8 cellular contexts compared by ENCODE assay signal in the genomic region with DNA sequence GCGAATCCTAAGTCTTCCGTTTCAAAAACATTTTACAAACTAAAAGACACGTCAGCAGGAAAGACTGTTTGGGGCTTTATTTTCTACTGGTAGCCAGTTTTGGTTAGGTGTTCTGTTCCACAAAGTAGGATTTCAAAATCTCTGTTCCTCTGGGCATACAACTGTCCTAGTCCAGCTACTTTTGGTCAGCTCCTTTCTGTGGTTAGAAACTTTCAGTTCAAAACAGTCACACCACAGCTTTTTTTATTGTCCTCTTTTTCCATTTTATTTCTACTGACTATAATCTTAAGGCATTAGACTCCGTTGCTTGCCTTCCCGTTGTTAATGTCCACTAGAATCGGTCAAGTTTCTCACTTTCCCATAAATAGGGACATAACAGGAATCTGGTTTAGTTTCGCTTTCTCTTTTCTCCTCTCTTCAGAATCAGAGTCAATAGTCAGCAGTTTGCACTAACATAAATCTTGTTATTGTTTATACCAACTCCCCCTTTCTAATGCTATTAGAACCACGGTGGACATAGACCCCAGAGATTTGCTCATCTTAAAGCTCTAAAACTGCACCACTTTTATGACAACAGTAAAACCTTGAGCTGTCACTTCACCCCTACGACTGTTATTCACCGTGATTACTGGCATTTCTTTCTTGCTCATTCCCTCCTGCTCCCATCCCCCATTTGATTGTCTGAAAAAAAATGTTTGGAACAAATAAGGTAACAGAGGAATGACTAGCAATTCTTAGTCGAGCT. TPM values are rescaled to one million over a fixed set of nuclear protein-coding genes. Genes with fewer than 3 reads are reported as not detected.
DNase-seq lines count a peak whose midpoint lies in the region; ATAC-seq and TF ChIP-seq lines count a peak whose summit lies in the region.
"Had no signal": no experiment of that assay in that cellular context is flagged by ENCODE, and none has a peak within 500 bp of the region (broad histone marks: within the 10 kb centered on the region; RNA-seq: fewer than 3 reads in every experiment).

No MANE protein-coding gene starts in this region.

- TF ChIP-seq RAD21 in SK-N-SH (IDR thresholded peaks at IDR 0.05; ENCODE audit: low read length), result no peak

- H3K4me1 ChIP-seq in HAP-1, result peaks cover 4% of the 10 kb centered on the region
- H3K4me1 ChIP-seq in SK-N-SH (ENCODE audit: control insufficient read depth in 1 of 2, insufficient read depth in 2 of 2, low read depth in 1 of 2, low read length in 1 of 2), result no peaks in the 10 kb centered on the region
- peaks cover 0 to 6% (median 3%) of the 10 kb centered on the region in 4 donors for H3K4me1 ChIP-seq in sigmoid colon

- no peaks in the 10 kb centered on the region for H4K20me1 ChIP-seq in SK-N-SH (ENCODE audit: insufficient read depth)

- H3K27me3 ChIP-seq in HAP-1 (ENCODE audit: low read depth) (no peaks in the 10 kb centered on the region; the same call in 1 of the 2 replicates), SK-N-SH (ENCODE audit: insufficient read depth) (no peaks in the 10 kb centered on the region), sigmoid colon (no peaks in the 10 kb centered on the region)

- WGBS in SK-N-SH (ENCODE audit: low lambda C conversion rate), result 76% methylated on average over 11 of the region's 11 CpGs
- 24 to 27% methylated on average over 11 of the region's 11 CpGs for WGBS in sigmoid colon, 2 donors

- ATAC-seq in HG02938 (IDR thresholded peaks at IDR 0.05; ENCODE audit: unreplicated experiment), result no peak

- H3K36me3 ChIP-seq in HAP-1 (replicated peaks) (no peaks in the 10 kb centered on the region), SK-N-SH (replicated peaks in 1 of 2; ENCODE audit: control insufficient read depth in 1 of 2, insufficient read depth in 2 of 2, low read length in 1 of 2) (no peaks in the 10 kb centered on the region), sigmoid colon (no peaks in the 10 kb centered on the region)

- peak overlapping the region; percentile 34; the same call in 1 of the 2 replicates for H3K9ac ChIP-seq in SK-N-SH

- H3K4me3 ChIP-seq in HAP-1, result peak overlapping the region; percentile 23
- peak overlapping the region; percentile 21 to 32; a peak in 3 of 4 replicates for H3K4me3 ChIP-seq in SK-N-SH (ENCODE audit: low read depth in 2 of 2, low read length in 1 of 2)
- peak overlapping the region; percentile 29 to 55 (median 54) for H3K4me3 ChIP-seq in sigmoid colon

- H3K9me3 ChIP-seq in HAP-1 (no peaks in the 10 kb centered on the region), SK-N-SH (no peaks in the 10 kb centered on the region), sigmoid colon (no peaks in the 10 kb centered on the region)

- no peak for TF ChIP-seq POLR2A in sigmoid colon (IDR thresholded peaks at IDR 0.05)

- no peaks in the 10 kb centered on the region for H3K9me2 ChIP-seq in SK-N-SH

- no peaks in the 10 kb centered on the region for H3F3A ChIP-seq in SK-N-SH (replicated peaks; ENCODE audit: insufficient read depth)

- no peak for DNase-seq in HAP-1 (ENCODE audit: low spot score in 2 of 2)
- DNase-seq in SK-N-SH, result no peak
- DNase-seq in glomerular endothelial cell (ENCODE audit: extremely low read depth, low read depth, low spot score), result peak; percentile 25
- no peak for DNase-seq in sigmoid colon
- no peak for DNase-seq in activated naive CD4-positive, alpha-beta T cell treated with anti-CD3 and anti-CD28 coated beads, Interleukin-2, amount 50 U/mL, for 16 hours
- no peak for DNase-seq in stimulated activated CD4-positive, alpha-beta T cell treated with anti-CD3 and anti-CD28 coated beads, Interleukin-4, amount 100 ng/mL, for 4 hours

- TF ChIP-seq EP300 in SK-N-SH (IDR thresholded peaks at IDR 0.05; ENCODE audit: borderline replicate concordance in 1 of 2, low read depth in 1 of 2, low read length in 1 of 2), result no peak
- TF ChIP-seq EP300 in sigmoid colon (IDR thresholded peaks at IDR 0.05), result no peak

- CTCF ChIA-PET in SK-N-SH (lab: Yijun Ruan, JAX), result interaction anchor here (0.8 to 1.0 kb wide), 2 partner anchors 10 to 17 kb away, joined by 3 read pairs; no protein-coding TSS in a partner anchor

- intact Hi-C loops in sigmoid colon (cut with DNase I), result loop anchor here (2.0 to 5.0 kb wide), 3 partner anchors 42 to 320 kb away; a partner anchor contains a TSS

- H2AFZ ChIP-seq in SK-N-SH (ENCODE audit: low read depth), result peak overlapping the region; percentile 96

- TF ChIP-seq CTCF in SK-N-SH (IDR thresholded peaks at IDR 0.05) (no peak), sigmoid colon (IDR thresholded peaks at IDR 0.05) (no peak)

- H3K27ac ChIP-seq in SK-N-SH (ENCODE audit: low read depth in 2 of 2, low read length in 1 of 2) (no peak overlapping the region), sigmoid colon (peak overlapping the region; percentile 68 to 85 (median 82))

- POLR2A ChIA-PET in SK-N-SH (lab: Yijun Ruan, JAX), result no interaction called here

- in situ Hi-C loops in HAP-1 (cut with MboI; ENCODE audit: low sequenced_read_pairs), result no loop called here

- peak overlapping the region; percentile 68 for H3K4me2 ChIP-seq in SK-N-SH

- H3K79me2 ChIP-seq in SK-N-SH (ENCODE audit: insufficient read depth), result no peaks in the 10 kb centered on the region

TF ChIP-seq in SK-N-SH, 30 proteins besides CTCF, POLR2A, EP300 and RAD21:
- TF ChIP-seq ELF1 (IDR thresholded peaks at IDR 0.05), result no peak
- TF ChIP-seq, protein P1, sequence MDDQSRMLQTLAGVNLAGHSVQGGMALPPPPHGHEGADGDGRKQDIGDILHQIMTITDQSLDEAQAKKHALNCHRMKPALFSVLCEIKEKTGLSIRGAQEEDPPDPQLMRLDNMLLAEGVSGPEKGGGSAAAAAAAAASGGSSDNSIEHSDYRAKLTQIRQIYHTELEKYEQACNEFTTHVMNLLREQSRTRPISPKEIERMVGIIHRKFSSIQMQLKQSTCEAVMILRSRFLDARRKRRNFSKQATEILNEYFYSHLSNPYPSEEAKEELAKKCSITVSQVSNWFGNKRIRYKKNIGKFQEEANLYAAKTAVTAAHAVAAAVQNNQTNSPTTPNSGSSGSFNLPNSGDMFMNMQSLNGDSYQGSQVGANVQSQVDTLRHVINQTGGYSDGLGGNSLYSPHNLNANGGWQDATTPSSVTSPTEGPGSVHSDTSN (IDR thresholded peaks at IDR 0.05), result no peak
- no peak for TF ChIP-seq RFX5 (IDR thresholded peaks at IDR 0.05; ENCODE audit: low read length)

RNA-seq across cellular contexts. Expression of a gene that starts 41.5 kb away (rescaled TPM):
- 4.3 and 4.5 TPM in 2 replicates for polyA plus RNA-seq in SK-N-SH (2012; rRNA removed)
- polyA plus RNA-seq in SK-N-SH (2012; cell fraction: cytosol; rRNA removed), result 4.2 and 4.6 TPM in 2 replicates
- 7.1 and 7.3 TPM in 2 replicates for polyA plus RNA-seq in SK-N-SH (2012; cell fraction: nucleus; rRNA removed)
- total RNA-seq in glomerular endothelial cell, result 0.34 and 0.93 TPM in 2 replicates
- 1 to 10 TPM; 3.2 to 6.4 (median 4.6) TPM for total RNA-seq in sigmoid colon
- polyA plus RNA-seq in sigmoid colon, result under 1 TPM in 1 of 3 donors, not detected in 2; 0.36 TPM
- total RNA-seq: T-helper 2 cell treated with Interferon-gamma antibody and Interleukin-4, amounts not matched to agents 100 ng/mL and 5 ng/mL, for 36 hours had no signal

Comparison
In these comparisons a context has a peak if more than half of its experiments do, and no peak if none do; other contexts are left out.
1. H3K27ac ChIP-seq: peak in sigmoid colon (4 of 4); none in SK-N-SH (0 of 2).
2. Peak in every context shown above with its lines, with median percentiles within 50 percentile points of each other: H3K4me3 ChIP-seq.